13 cellular contexts compared by ENCODE assay signal in genomic region chr12:124544983-124545382, GRCh38. TPM values are rescaled to one million over a fixed set of nuclear protein-coding genes. Genes with fewer than 3 reads are reported as not detected.
A peak's percentile ranks its signal among the peaks of the same experiment; 100 is the strongest.
DNase-seq lines count a peak whose midpoint lies in the region; ATAC-seq, FAIRE-seq and TF ChIP-seq lines count a peak whose summit lies in the region.
"Had no signal": no experiment of that assay in that cellular context is flagged by ENCODE, and none has a peak within 500 bp of the region (broad histone marks: within the 10 kb centered on the region; RNA-seq: fewer than 3 reads in every experiment).

No MANE protein-coding gene starts in this region.

- ATAC-seq in activated T-helper 17 cell treated with anti-CD3 and anti-CD28 coated beads, Interleukin-2, amount 50 U/mL, for 72 hours (replicated peaks): no peak
- no peak for ATAC-seq in aorta (ENCODE audit: low FRiP score)
- ATAC-seq: Right ventricle myocardium inferior had no signal

- no peak overlapping the region for H3K27ac Mint-ChIP-seq in activated T-helper 17 cell treated with anti-CD3 and anti-CD28 coated beads, Interleukin-2, amount 50 U/mL, for 72 hours
- peak overlapping the region in 2 of 3 experiments; percentile 68 to 92 for H3K27ac Mint-ChIP-seq in nephron

- no peaks in the 10 kb centered on the region for H3K27me3 ChIP-seq in BLaER1 treated with 17β-estradiol and CSF1 and Interleukin-3, amounts not matched to agents 10 nM and 100 nM
- H3K27me3 ChIP-seq in aorta (ENCODE audit: control insufficient read depth in 1 of 2, insufficient read depth in 2 of 2, low read length in 1 of 2): no peaks in the 10 kb centered on the region
- H3K27me3 ChIP-seq: ovary had no signal

- H3K4me2 ChIP-seq in BLaER1 treated with 17β-estradiol and CSF1 and Interleukin-3, amounts not matched to agents 10 nM and 100 nM: peak overlapping the region; percentile 82 to 99 (median 95)

- no peaks in the 10 kb centered on the region for H3K9me3 Mint-ChIP-seq in activated T-helper 17 cell treated with anti-CD3 and anti-CD28 coated beads, Interleukin-2, amount 50 U/mL, for 72 hours
- H3K9me3 Mint-ChIP-seq in nephron: no peaks in the 10 kb centered on the region
- H3K9me3 Mint-ChIP-seq: activated T-helper 1 cell treated with anti-CD3 and anti-CD28 coated beads, Interleukin-12 subunit alpha, Interleukin-12 subunit beta, Interleukin-2, Interleukin-4 antibody, amounts not matched to agents 30 ng/mL and 10 ng/mL and 1 ng/mL, durations not matched to agents 14 hours and 24 hours and 36 hours had no signal

- peaks cover 79 to 85% (median 83%) of the 10 kb centered on the region in 10 experiments for H3K4me1 ChIP-seq in BLaER1 treated with 17β-estradiol and CSF1 and Interleukin-3, amounts not matched to agents 10 nM and 100 nM
- no peaks in the 10 kb centered on the region for H3K4me1 ChIP-seq in aorta (ENCODE audit: control insufficient read depth in 1 of 2, insufficient read depth in 2 of 2, low read length in 2 of 2)

- peaks cover 0 to 15% (median 8%) of the 10 kb centered on the region in 11 experiments; a peak in 7 of 22 replicates for H3K36me3 ChIP-seq in BLaER1 treated with 17β-estradiol and CSF1 and Interleukin-3, amounts not matched to agents 10 nM and 100 nM
- H3K36me3 ChIP-seq in aorta (ENCODE audit: control insufficient read depth in 1 of 2, insufficient read depth in 2 of 2, low read length in 1 of 2): no peaks in the 10 kb centered on the region
- H3K36me3 ChIP-seq: lower lobe of right lung, ovary had no signal

- H3K9me3 ChIP-seq in BLaER1 treated with 17β-estradiol and CSF1 and Interleukin-3, amounts not matched to agents 10 nM and 100 nM (replicated peaks in 1 of 11): no peaks in the 10 kb centered on the region
- no peaks in the 10 kb centered on the region for H3K9me3 ChIP-seq in aorta (ENCODE audit: control insufficient read depth, low read length)
- H3K9me3 ChIP-seq: lower lobe of right lung, ovary had no signal

- DNase-seq in NCI-H2107 (lab: John Stamatoyannopoulos, UW): no peak
- DNase-seq in urothelium cell line (ENCODE audit: low spot score): no peak
- DNase-seq in aorta: no peak
- DNase-seq in activated CD8-positive, alpha-beta memory T cell treated with anti-CD3 and anti-CD28 coated beads for 24 hours: no peak

- peak overlapping the region in 5 of 10 experiments; percentile 2 to 43 (median 29); a peak in 3 of 20 replicates for H3K4me3 ChIP-seq in BLaER1 treated with 17β-estradiol and CSF1 and Interleukin-3, amounts not matched to agents 10 nM and 100 nM
- H3K4me3 ChIP-seq in GM12875 (ENCODE audit: low read depth, low read length) (peak overlapping the region; percentile 44), aorta (ENCODE audit: low read length in 2 of 2) (no peak overlapping the region)
- H3K4me3 ChIP-seq: lower lobe of right lung, ovary had no signal

- no peaks in the 10 kb centered on the region for H3K27me3 Mint-ChIP-seq in activated T-helper 17 cell treated with anti-CD3 and anti-CD28 coated beads, Interleukin-2, amount 50 U/mL, for 72 hours
- H3K27me3 Mint-ChIP-seq in nephron (ENCODE audit: low read depth): no peaks in the 10 kb centered on the region

- peaks cover 6% of the 10 kb centered on the region for H3K4me1 Mint-ChIP-seq in activated T-helper 17 cell treated with anti-CD3 and anti-CD28 coated beads, Interleukin-2, amount 50 U/mL, for 72 hours
- H3K4me1 Mint-ChIP-seq in nephron: peaks cover 54% of the 10 kb centered on the region

- peak overlapping the region; percentile 54 to 86 (median 64); a peak in 21 of 22 replicates for H3K27ac ChIP-seq in BLaER1 treated with 17β-estradiol and CSF1 and Interleukin-3, amounts not matched to agents 10 nM and 100 nM
- no peak overlapping the region for H3K27ac ChIP-seq in aorta (ENCODE audit: low read depth in 1 of 2, low read length in 2 of 2)
- H3K27ac ChIP-seq: lower lobe of right lung had no signal

- WGBS in aorta, 2 donors: 79% methylated on average over 8 of the region's 8 CpGs

- peaks cover 83 to 85% (median 85%) of the 10 kb centered on the region in 11 experiments for H4K20me1 ChIP-seq in BLaER1 treated with 17β-estradiol and CSF1 and Interleukin-3, amounts not matched to agents 10 nM and 100 nM

- H3K36me3 Mint-ChIP-seq in activated T-helper 17 cell treated with anti-CD3 and anti-CD28 coated beads, Interleukin-2, amount 50 U/mL, for 72 hours (ENCODE audit: low read depth): no peaks in the 10 kb centered on the region
- H3K36me3 Mint-ChIP-seq in nephron (ENCODE audit: low read depth): no peaks in the 10 kb centered on the region

- intact Hi-C loops in aorta (cut with DNase I): no loop called here

- H3K4me3 Mint-ChIP-seq in activated T-helper 17 cell treated with anti-CD3 and anti-CD28 coated beads, Interleukin-2, amount 50 U/mL, for 72 hours: peak overlapping the region; percentile 60
- no peak overlapping the region for H3K4me3 Mint-ChIP-seq in nephron
- H3K4me3 Mint-ChIP-seq: activated T-helper 1 cell treated with anti-CD3 and anti-CD28 coated beads, Interleukin-12 subunit alpha, Interleukin-12 subunit beta, Interleukin-2, Interleukin-4 antibody, amounts not matched to agents 30 ng/mL and 10 ng/mL and 1 ng/mL, durations not matched to agents 14 hours and 24 hours and 36 hours had no signal

- TF ChIP-seq CTCF in GM12875 (IDR thresholded peaks at IDR 0.05; ENCODE audit: borderline replicate concordance, insufficient read depth, low read depth, low read length) (no peak), nephron (IDR thresholded peaks at IDR 0.05; ENCODE audit: unreplicated experiment in 3 of 3) (no peak)

- FAIRE-seq in urothelium cell line (lab: Jason Lieb, UNC): no peak
- FAIRE-seq: G401.6 had no signal

- H3K9ac ChIP-seq in BLaER1 treated with 17β-estradiol and CSF1 and Interleukin-3, amounts not matched to agents 10 nM and 100 nM: peak overlapping the region; percentile 46 to 76 (median 69)

RNA-seq across cellular contexts. Expression of gene NCOR2, which starts 22.4 kb away (rescaled TPM):
- total RNA-seq in activated T-helper 17 cell treated with anti-CD3 and anti-CD28 coated beads, Interleukin-2, amount 50 U/mL, for 72 hours: 10 to 100 TPM; 72.8 to 87.8 TPM
- 100 to 1,000 TPM; 201 to 248 TPM for total RNA-seq in aorta
- 10 to 100 TPM; 39.1 to 48.2 TPM for polyA plus RNA-seq in aorta

Comparison
In these comparisons a context has a peak if more than half of its experiments do, and no peak if none do; other contexts are left out.
1. H3K27ac ChIP-seq: peak in BLaER1 treated with 17β-estradiol and CSF1 and Interleukin-3, amounts not matched to agents 10 nM and 100 nM (11 of 11); none in aorta (0 of 2).